15 cellular contexts compared by ENCODE assay signal in the genomic region with DNA sequence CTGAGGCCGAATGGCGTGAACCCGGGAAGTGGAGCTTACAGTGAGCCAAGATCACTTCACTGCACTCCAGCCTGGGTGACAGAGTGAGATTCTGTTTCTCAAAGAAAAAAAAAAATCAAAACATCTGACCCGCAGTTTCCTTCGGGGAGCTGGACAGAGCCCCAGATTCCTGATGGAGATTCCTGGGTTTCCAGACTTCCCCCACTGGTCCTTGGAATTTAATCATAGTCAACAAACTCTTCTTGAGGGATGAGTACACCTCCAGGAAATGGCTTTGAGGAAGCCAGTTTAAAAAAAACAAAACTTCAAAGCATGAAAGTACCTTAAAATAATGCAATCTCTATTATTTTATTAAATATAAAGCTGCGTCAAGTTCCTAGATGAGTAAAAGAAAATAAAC. TPM values are rescaled to one million over a fixed set of nuclear protein-coding genes. Genes with fewer than 3 reads are reported as not detected.
DNase-seq lines count a peak whose midpoint lies in the region; ATAC-seq and TF ChIP-seq lines count a peak whose summit lies in the region.
"Had no signal": no experiment of that assay in that cellular context is flagged by ENCODE, and none has a peak within 500 bp of the region (broad histone marks: within the 10 kb centered on the region; RNA-seq: fewer than 3 reads in every experiment).

No MANE protein-coding gene starts in this region.

- no peak for TF ChIP-seq CTCF in chondrocyte (IDR thresholded peaks at IDR 0.05)
- TF ChIP-seq CTCF in neural crest cell (conservative IDR thresholded peaks at IDR 0.05): no peak

- no peaks in the 10 kb centered on the region for H3K9me3 Mint-ChIP-seq in T-helper 1 cell treated with Interleukin-12 subunit alpha and Interleukin-12 subunit beta and Interleukin-4 antibody, amounts not matched to agents 30 μg/mL and 1 μg/mL, for 36 hours
- H3K9me3 Mint-ChIP-seq in chondrocyte (ENCODE audit: low read depth) (no peaks in the 10 kb centered on the region), neural crest cell (no peaks in the 10 kb centered on the region)

- no peaks in the 10 kb centered on the region for H3K27me3 Mint-ChIP-seq in T-helper 1 cell treated with Interleukin-12 subunit alpha and Interleukin-12 subunit beta and Interleukin-4 antibody, amounts not matched to agents 30 μg/mL and 1 μg/mL, for 36 hours (ENCODE audit: low read depth)
- H3K27me3 Mint-ChIP-seq in chondrocyte (ENCODE audit: low read depth): no peaks in the 10 kb centered on the region
- H3K27me3 Mint-ChIP-seq in neural crest cell (ENCODE audit: low read depth): no peaks in the 10 kb centered on the region

- DNase-seq in T-helper 1 cell (no peak), M059J (ENCODE audit: low read depth) (peak; percentile 23), chondrocyte (ENCODE audit: low spot score) (no peak), neural crest cell (ENCODE audit: low read depth, low spot score) (no peak), NCI-H128 (lab: John Stamatoyannopoulos, UW; ENCODE audit: unreplicated experiment) (no peak), AG20443 (ENCODE audit: low spot score) (no peak)
- DNase-seq: 8988T; activated CD8-positive, alpha-beta memory T cell treated with anti-CD3 and anti-CD28 coated beads for 24 hours; anterior cingulate cortex; left ventricle myocardium superior; NCI-H2171; spleen; tibial artery had no signal

- peaks cover 19% of the 10 kb centered on the region for H3K4me1 Mint-ChIP-seq in T-helper 1 cell treated with Interleukin-12 subunit alpha and Interleukin-12 subunit beta and Interleukin-4 antibody, amounts not matched to agents 30 μg/mL and 1 μg/mL, for 36 hours (ENCODE audit: low read depth)
- H3K4me1 Mint-ChIP-seq in chondrocyte (ENCODE audit: low read depth) (peaks cover 16% of the 10 kb centered on the region), neural crest cell (peaks cover 16% of the 10 kb centered on the region)

- H3K27ac Mint-ChIP-seq in T-helper 1 cell treated with Interleukin-12 subunit alpha and Interleukin-12 subunit beta and Interleukin-4 antibody, amounts not matched to agents 30 μg/mL and 1 μg/mL, for 36 hours: peak overlapping the region; percentile 62
- H3K27ac Mint-ChIP-seq in chondrocyte (ENCODE audit: unreplicated experiment): peak overlapping the region; percentile 75
- no peak overlapping the region for H3K27ac Mint-ChIP-seq in neural crest cell (ENCODE audit: unreplicated experiment)

- H3K4me3 Mint-ChIP-seq in T-helper 1 cell treated with Interleukin-12 subunit alpha and Interleukin-12 subunit beta and Interleukin-4 antibody, amounts not matched to agents 30 μg/mL and 1 μg/mL, for 36 hours: peak overlapping the region; percentile 69
- H3K4me3 Mint-ChIP-seq in chondrocyte (ENCODE audit: unreplicated experiment) (no peak overlapping the region), neural crest cell (peak overlapping the region; percentile 94)

- no peak for ATAC-seq in GM19467 (IDR thresholded peaks at IDR 0.05; ENCODE audit: unreplicated experiment)

- peaks cover 24% of the 10 kb centered on the region for H3K36me3 Mint-ChIP-seq in T-helper 1 cell treated with Interleukin-12 subunit alpha and Interleukin-12 subunit beta and Interleukin-4 antibody, amounts not matched to agents 30 μg/mL and 1 μg/mL, for 36 hours (ENCODE audit: low read depth)
- H3K36me3 Mint-ChIP-seq in chondrocyte (ENCODE audit: low read depth) (peaks cover 13% of the 10 kb centered on the region), neural crest cell (ENCODE audit: low read depth) (peaks cover 8% of the 10 kb centered on the region)

RNA-seq across cellular contexts. Expression of a gene that starts 1.1 kb away (rescaled TPM):
- total RNA-seq in M059J (2014; rRNA removed; shearing (Covaris generic)): 41.0 and 61.5 TPM in 2 replicates
- total RNA-seq in chondrocyte: 22.7 to 31.0 TPM (median 23.8 TPM) in 3 replicates
- total RNA-seq in neural crest cell: 49.7 and 53.8 TPM in 2 replicates

RNA-seq across cellular contexts. Expression of a gene that starts 8.1 kb away (rescaled TPM):
- 34.7 and 48.0 TPM in 2 replicates for total RNA-seq in M059J (2014; rRNA removed; shearing (Covaris generic))
- total RNA-seq in chondrocyte: 17.7 to 19.8 TPM (median 17.8 TPM) in 3 replicates
- 45.1 and 48.5 TPM in 2 replicates for total RNA-seq in neural crest cell

RNA-seq across cellular contexts. Expression of a gene that starts 8.2 kb away (rescaled TPM):
- 47.0 and 61.2 TPM in 2 replicates for total RNA-seq in M059J (2014; rRNA removed; shearing (Covaris generic))
- total RNA-seq in chondrocyte (9.5 to 15.2 TPM (median 10.0 TPM) in 3 replicates), neural crest cell (54.9 and 60.2 TPM in 2 replicates)
